Comparison of ENCODE assay signal across 21 cellular contexts in the genomic region with DNA sequence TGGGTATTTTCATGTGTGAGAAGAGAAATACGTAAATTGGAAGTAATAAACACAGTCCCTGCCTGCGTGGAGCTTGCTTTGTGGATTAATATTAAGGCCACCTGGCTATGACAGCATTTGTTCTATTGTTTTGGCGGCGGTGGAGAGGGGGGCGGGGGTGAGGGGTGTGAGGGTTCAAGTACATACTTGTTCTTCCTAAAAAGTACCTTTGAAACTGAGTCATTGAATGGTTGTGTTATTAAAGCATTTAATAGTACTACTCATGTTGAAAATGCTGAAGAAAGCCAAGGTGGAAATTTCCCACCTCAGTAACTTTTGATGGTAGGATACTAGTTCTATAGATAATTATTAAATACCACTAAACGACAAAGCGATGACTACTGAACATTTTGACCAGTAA.
A peak's percentile ranks its signal among the peaks of the same experiment; 100 is the strongest.
DNase-seq lines count a peak whose midpoint lies in the region; ATAC-seq, FAIRE-seq and TF ChIP-seq lines count a peak whose summit lies in the region.
"Had no signal": no experiment of that assay in that cellular context is flagged by ENCODE, and none has a peak within 500 bp of the region (broad histone marks: within the 10 kb centered on the region; RNA-seq: fewer than 3 reads in every experiment).

No MANE protein-coding gene starts in this region.

- BruUV-seq in HepG2 (replicated peaks; lab: Mats Ljungman, UMichigan) (no TSS peak), mammary epithelial cell (replicated peaks; lab: Mats Ljungman, UMichigan) (no TSS peak)

- H3K9ac ChIP-seq in HepG2 (ENCODE audit: insufficient read depth, low read depth, low read length) (no peak overlapping the region), mammary epithelial cell (ENCODE audit: insufficient read depth, low read length) (no peak overlapping the region), keratinocyte (ENCODE audit: control insufficient read depth, extremely low read depth, insufficient read depth, low read length) (no peak overlapping the region)

- CTCF ChIA-PET in HepG2 (lab: Yijun Ruan, JAX; ENCODE audit: low intra/inter-chr PET ratio, low total read pairs) (no interaction called here), mammary epithelial cell (lab: Charles Lee; ENCODE audit: low non-redundant PET) (no interaction called here)

- H3K4me1 ChIP-seq in HepG2 (ENCODE audit: insufficient read depth, low read length) (peaks cover 24% of the 10 kb centered on the region), right lobe of liver (no peaks in the 10 kb centered on the region), mammary epithelial cell (ENCODE audit: insufficient read depth, low read length) (peaks cover 41% of the 10 kb centered on the region), keratinocyte (ENCODE audit: control insufficient read depth, extremely low read depth, insufficient read depth, low read length) (peaks cover 36% of the 10 kb centered on the region)
- H3K4me1 ChIP-seq: A549 had no signal

- H3K27me3 ChIP-seq in HepG2 (ENCODE audit: control insufficient read depth in 1 of 2, insufficient read depth in 2 of 2, low read length in 2 of 2), result no peaks in the 10 kb centered on the region
- no peaks in the 10 kb centered on the region for H3K27me3 ChIP-seq in right lobe of liver
- H3K27me3 ChIP-seq in mammary epithelial cell (ENCODE audit: insufficient read depth, low read length), result no peaks in the 10 kb centered on the region
- H3K27me3 ChIP-seq in keratinocyte (ENCODE audit: control insufficient read depth, extremely low read depth, insufficient read depth, low read length), result no peaks in the 10 kb centered on the region

- intact Hi-C loops in HepG2 (cut with micrococcal nuclease; ENCODE audit: unreplicated experiment), result no loop called here
- intact Hi-C loops in right lobe of liver (cut with DNase I), result no loop called here
- intact Hi-C loops in mammary epithelial cell (cut with micrococcal nuclease), result no loop called here

- FAIRE-seq in HepG2 (lab: Jason Lieb, UNC), result no peak
- FAIRE-seq in keratinocyte (lab: Jason Lieb, UNC), result no peak
- FAIRE-seq: A549, D721Med had no signal

- peaks cover 0 to 11% of the 10 kb centered on the region in 2 experiments; a peak in 3 of 5 replicates for H3K36me3 ChIP-seq in HepG2 (replicated peaks in 1 of 2; ENCODE audit: control insufficient read depth in 1 of 2, insufficient read depth in 2 of 2, low read length in 2 of 2)
- H3K36me3 ChIP-seq in right lobe of liver, result no peaks in the 10 kb centered on the region
- no peaks in the 10 kb centered on the region for H3K36me3 ChIP-seq in mammary epithelial cell (ENCODE audit: insufficient read depth, low read length)
- no peaks in the 10 kb centered on the region for H3K36me3 ChIP-seq in keratinocyte (ENCODE audit: control insufficient read depth in 2 of 2, extremely low read depth in 1 of 2, insufficient read depth in 2 of 2, low read length in 2 of 2)

- TF ChIP-seq POLR2A in HepG2 (IDR thresholded peaks at IDR 0.05; ENCODE audit: insufficient read depth in 1 of 2, low read depth in 2 of 2, low read length in 2 of 2) (no peak), right lobe of liver (IDR thresholded peaks at IDR 0.05) (no peak)

- no peaks in the 10 kb centered on the region for H3K9me3 ChIP-seq in HepG2 (ENCODE audit: low read length)
- H3K9me3 ChIP-seq in right lobe of liver, result no peaks in the 10 kb centered on the region
- no peaks in the 10 kb centered on the region for H3K9me3 ChIP-seq in mammary epithelial cell (replicated peaks; ENCODE audit: insufficient read depth, low read length)
- H3K9me3 ChIP-seq in keratinocyte (ENCODE audit: control insufficient read depth, low read depth, low read length), result no peaks in the 10 kb centered on the region
- H3K9me3 ChIP-seq: A549 had no signal

- H3K79me2 ChIP-seq in HepG2 (ENCODE audit: insufficient read depth, low read length) (no peaks in the 10 kb centered on the region), mammary epithelial cell (ENCODE audit: insufficient read depth, low read length) (no peaks in the 10 kb centered on the region), keratinocyte (ENCODE audit: control insufficient read depth, insufficient read depth, low read length) (no peaks in the 10 kb centered on the region)

- 81% methylated on average over 7 of the region's 7 CpGs for WGBS in HepG2 (ENCODE audit: low lambda C conversion rate)
- WGBS in right lobe of liver (ENCODE audit: insufficient coverage, low coverage, low lambda C conversion rate, missing lambda C conversion rate), result 84% methylated on average over 7 of the region's 7 CpGs
- 17% methylated on average over 7 of the region's 7 CpGs for WGBS in mammary epithelial cell (ENCODE audit: low coverage, missing lambda C conversion rate)

- ATAC-seq in HepG2 (no peak), right lobe of liver (no peak), HG02981 (IDR thresholded peaks at IDR 0.05; ENCODE audit: unreplicated experiment) (no peak), GM18907 (IDR thresholded peaks at IDR 0.05; ENCODE audit: unreplicated experiment) (no peak)
- ATAC-seq: A549 had no signal

- no peak for TF ChIP-seq EP300 in HepG2 (IDR thresholded peaks at IDR 0.05; ENCODE audit: low read depth in 2 of 2, low read length in 2 of 2)
- no peak for TF ChIP-seq EP300 in HepG2 (CRISPR knock-in tag; IDR thresholded peaks at IDR 0.05; ENCODE audit: borderline replicate concordance)

- H3K4me2 ChIP-seq in HepG2 (ENCODE audit: low read depth, low read length), result no peak overlapping the region
- peak overlapping the region; percentile 2 for H3K4me2 ChIP-seq in mammary epithelial cell (ENCODE audit: insufficient read depth, low read depth, low read length)
- H3K4me2 ChIP-seq in keratinocyte (ENCODE audit: control insufficient read depth, extremely low read depth, insufficient read depth, low read depth, low read length), result peak overlapping the region; percentile 56
- H3K4me2 ChIP-seq: A549, PC-9 had no signal

- H3K9me1 ChIP-seq in keratinocyte (ENCODE audit: control insufficient read depth, extremely low read depth, insufficient read depth, low read length), result no peaks in the 10 kb centered on the region

- dilution Hi-C loops in mammary epithelial cell (cut with HindIII; ENCODE audit: low sequenced_read_pairs), result no loop called here
- dilution Hi-C loops in keratinocyte (cut with MboI; ENCODE audit: extremely low pct_ligation_motif_present, low sequenced_read_pairs), result no loop called here

- H2AFZ ChIP-seq in HepG2 (ENCODE audit: low read length), result no peak overlapping the region
- H2AFZ ChIP-seq in mammary epithelial cell (ENCODE audit: low read depth, low read length), result no peak overlapping the region
- no peak overlapping the region for H2AFZ ChIP-seq in keratinocyte (ENCODE audit: control insufficient read depth, low read length)
- H2AFZ ChIP-seq: PC-9 had no signal

- no peak for TF ChIP-seq RAD21 in HepG2 (CRISPR knock-in tag; IDR thresholded peaks at IDR 0.05)

- H4K20me1 ChIP-seq in HepG2 (ENCODE audit: insufficient read depth, low read length), result peaks cover 8% of the 10 kb centered on the region; the same call in 1 of the 2 replicates
- H4K20me1 ChIP-seq in mammary epithelial cell (ENCODE audit: insufficient read depth, low read length), result no peaks in the 10 kb centered on the region
- no peaks in the 10 kb centered on the region for H4K20me1 ChIP-seq in keratinocyte (ENCODE audit: control insufficient read depth, extremely low read depth, insufficient read depth, low read length)

- in situ Hi-C loops in HepG2 (cut with HindIII; ENCODE audit: extremely low pct_ligation_motif_present, low pct_unique_long_range_greater_than_20kb) (no loop called here), mammary epithelial cell (cut with MboI; ENCODE audit: low sequenced_read_pairs in 2 of 2) (no loop called here)

- H3K4me3 ChIP-seq in HepG2 (replicated peaks in 1 of 3; ENCODE audit: insufficient read depth in 1 of 3, low read depth in 2 of 3, low read length in 3 of 3) (no peak overlapping the region), right lobe of liver (no peak overlapping the region), mammary epithelial cell (replicated peaks in 1 of 3; ENCODE audit: insufficient read depth in 1 of 3, low read depth in 2 of 3, low read length in 3 of 3) (no peak overlapping the region), keratinocyte (ENCODE audit: control insufficient read depth in 2 of 3, extremely low read depth in 1 of 3, insufficient read depth in 2 of 3, low read depth in 1 of 3, low read length in 3 of 3) (no peak overlapping the region)
- H3K4me3 ChIP-seq: A549, K562, PC-9 had no signal

- no peak for DNase-seq in HepG2 (ENCODE audit: low spot score)
- no peak for DNase-seq in right lobe of liver
- peak; percentile 73 for DNase-seq in mammary epithelial cell
- DNase-seq in keratinocyte (ENCODE audit: low read depth, low spot score), result no peak
- no peak for DNase-seq in DMS153 treated with DMSO at 0.1 percent for 48 hours (lab: John Stamatoyannopoulos, UW; ENCODE audit: unreplicated experiment)
- no peak for DNase-seq in putamen (ENCODE audit: low spot score)
- DNase-seq: MM.1S, NCI-H1092 treated with DMSO at 0.1 percent for 48 hours, NCI-H1436 treated with DMSO at 0.1 percent for 48 hours, NCI-H1930, NCI-H2171, NCI-H345, NCI-H526, PC-9, RPMI8226, SHP77 had no signal

- POLR2A ChIA-PET in HepG2 (lab: Yijun Ruan, JAX), result no interaction called here

- TF ChIP-seq CTCF in HepG2 (CRISPR knock-in tag; IDR thresholded peaks at IDR 0.05), result no peak
- no peak for TF ChIP-seq CTCF in right lobe of liver (IDR thresholded peaks at IDR 0.05)
- no peak for TF ChIP-seq CTCF in mammary epithelial cell (conservative IDR thresholded peaks at IDR 0.05 in 1 of 2, IDR thresholded peaks at IDR 0.05 in 1 of 2; ENCODE audit: extremely low read depth in 1 of 2, insufficient read depth in 1 of 2, low read depth in 1 of 2, low read length in 2 of 2)
- no peak for TF ChIP-seq CTCF in keratinocyte (optimal IDR thresholded peaks at IDR 0.05 in 1 of 3, IDR thresholded peaks at IDR 0.05 in 1 of 3, conservative IDR thresholded peaks at IDR 0.05 in 1 of 3; ENCODE audit: extremely low read depth in 1 of 3, insufficient read depth in 2 of 3, low read length in 3 of 3)

- H3K27ac ChIP-seq in HepG2 (ENCODE audit: extremely low read length, insufficient read depth, low read length) (no peak overlapping the region), right lobe of liver (no peak overlapping the region), mammary epithelial cell (ENCODE audit: insufficient read depth, low read depth, low read length) (peak overlapping the region; percentile 9), keratinocyte (ENCODE audit: control insufficient read depth, insufficient read depth, low read length) (peak overlapping the region; percentile 38)
- H3K27ac ChIP-seq: A549, PC-9 had no signal

TF ChIP-seq in HepG2, 621 proteins besides CTCF, POLR2A, EP300 and RAD21:
- peak; percentile 27 for TF ChIP-seq HNRNPK (IDR thresholded peaks at IDR 0.05; ENCODE audit: low read depth, low read length, poor library complexity, severe bottlenecking)
- TF ChIP-seq ADNP (CRISPR knock-in tag; IDR thresholded peaks at IDR 0.05), result no peak
- TF ChIP-seq SP2 (CRISPR knock-in tag; IDR thresholded peaks at IDR 0.05), result no peak

Comparison
In these comparisons a context has a peak if more than half of its experiments do, and no peak if none do; other contexts are left out.
1. H3K27ac ChIP-seq: peak in mammary epithelial cell (single experiment) and keratinocyte (single experiment); none in HepG2 (single experiment) and right lobe of liver (0 of 3).